Comparison of ENCODE assay signal across 1 cellular context in genomic region chr2:15780912-15781574, GRCh38.
TF ChIP-seq lines count a peak whose summit lies in the region.

No MANE protein-coding gene starts in this region.

TF ChIP-seq in H1, 55 proteins besides CTCF, POLR2A, EP300 and RAD21 (continued from another document):
- TF ChIP-seq, protein P1, sequence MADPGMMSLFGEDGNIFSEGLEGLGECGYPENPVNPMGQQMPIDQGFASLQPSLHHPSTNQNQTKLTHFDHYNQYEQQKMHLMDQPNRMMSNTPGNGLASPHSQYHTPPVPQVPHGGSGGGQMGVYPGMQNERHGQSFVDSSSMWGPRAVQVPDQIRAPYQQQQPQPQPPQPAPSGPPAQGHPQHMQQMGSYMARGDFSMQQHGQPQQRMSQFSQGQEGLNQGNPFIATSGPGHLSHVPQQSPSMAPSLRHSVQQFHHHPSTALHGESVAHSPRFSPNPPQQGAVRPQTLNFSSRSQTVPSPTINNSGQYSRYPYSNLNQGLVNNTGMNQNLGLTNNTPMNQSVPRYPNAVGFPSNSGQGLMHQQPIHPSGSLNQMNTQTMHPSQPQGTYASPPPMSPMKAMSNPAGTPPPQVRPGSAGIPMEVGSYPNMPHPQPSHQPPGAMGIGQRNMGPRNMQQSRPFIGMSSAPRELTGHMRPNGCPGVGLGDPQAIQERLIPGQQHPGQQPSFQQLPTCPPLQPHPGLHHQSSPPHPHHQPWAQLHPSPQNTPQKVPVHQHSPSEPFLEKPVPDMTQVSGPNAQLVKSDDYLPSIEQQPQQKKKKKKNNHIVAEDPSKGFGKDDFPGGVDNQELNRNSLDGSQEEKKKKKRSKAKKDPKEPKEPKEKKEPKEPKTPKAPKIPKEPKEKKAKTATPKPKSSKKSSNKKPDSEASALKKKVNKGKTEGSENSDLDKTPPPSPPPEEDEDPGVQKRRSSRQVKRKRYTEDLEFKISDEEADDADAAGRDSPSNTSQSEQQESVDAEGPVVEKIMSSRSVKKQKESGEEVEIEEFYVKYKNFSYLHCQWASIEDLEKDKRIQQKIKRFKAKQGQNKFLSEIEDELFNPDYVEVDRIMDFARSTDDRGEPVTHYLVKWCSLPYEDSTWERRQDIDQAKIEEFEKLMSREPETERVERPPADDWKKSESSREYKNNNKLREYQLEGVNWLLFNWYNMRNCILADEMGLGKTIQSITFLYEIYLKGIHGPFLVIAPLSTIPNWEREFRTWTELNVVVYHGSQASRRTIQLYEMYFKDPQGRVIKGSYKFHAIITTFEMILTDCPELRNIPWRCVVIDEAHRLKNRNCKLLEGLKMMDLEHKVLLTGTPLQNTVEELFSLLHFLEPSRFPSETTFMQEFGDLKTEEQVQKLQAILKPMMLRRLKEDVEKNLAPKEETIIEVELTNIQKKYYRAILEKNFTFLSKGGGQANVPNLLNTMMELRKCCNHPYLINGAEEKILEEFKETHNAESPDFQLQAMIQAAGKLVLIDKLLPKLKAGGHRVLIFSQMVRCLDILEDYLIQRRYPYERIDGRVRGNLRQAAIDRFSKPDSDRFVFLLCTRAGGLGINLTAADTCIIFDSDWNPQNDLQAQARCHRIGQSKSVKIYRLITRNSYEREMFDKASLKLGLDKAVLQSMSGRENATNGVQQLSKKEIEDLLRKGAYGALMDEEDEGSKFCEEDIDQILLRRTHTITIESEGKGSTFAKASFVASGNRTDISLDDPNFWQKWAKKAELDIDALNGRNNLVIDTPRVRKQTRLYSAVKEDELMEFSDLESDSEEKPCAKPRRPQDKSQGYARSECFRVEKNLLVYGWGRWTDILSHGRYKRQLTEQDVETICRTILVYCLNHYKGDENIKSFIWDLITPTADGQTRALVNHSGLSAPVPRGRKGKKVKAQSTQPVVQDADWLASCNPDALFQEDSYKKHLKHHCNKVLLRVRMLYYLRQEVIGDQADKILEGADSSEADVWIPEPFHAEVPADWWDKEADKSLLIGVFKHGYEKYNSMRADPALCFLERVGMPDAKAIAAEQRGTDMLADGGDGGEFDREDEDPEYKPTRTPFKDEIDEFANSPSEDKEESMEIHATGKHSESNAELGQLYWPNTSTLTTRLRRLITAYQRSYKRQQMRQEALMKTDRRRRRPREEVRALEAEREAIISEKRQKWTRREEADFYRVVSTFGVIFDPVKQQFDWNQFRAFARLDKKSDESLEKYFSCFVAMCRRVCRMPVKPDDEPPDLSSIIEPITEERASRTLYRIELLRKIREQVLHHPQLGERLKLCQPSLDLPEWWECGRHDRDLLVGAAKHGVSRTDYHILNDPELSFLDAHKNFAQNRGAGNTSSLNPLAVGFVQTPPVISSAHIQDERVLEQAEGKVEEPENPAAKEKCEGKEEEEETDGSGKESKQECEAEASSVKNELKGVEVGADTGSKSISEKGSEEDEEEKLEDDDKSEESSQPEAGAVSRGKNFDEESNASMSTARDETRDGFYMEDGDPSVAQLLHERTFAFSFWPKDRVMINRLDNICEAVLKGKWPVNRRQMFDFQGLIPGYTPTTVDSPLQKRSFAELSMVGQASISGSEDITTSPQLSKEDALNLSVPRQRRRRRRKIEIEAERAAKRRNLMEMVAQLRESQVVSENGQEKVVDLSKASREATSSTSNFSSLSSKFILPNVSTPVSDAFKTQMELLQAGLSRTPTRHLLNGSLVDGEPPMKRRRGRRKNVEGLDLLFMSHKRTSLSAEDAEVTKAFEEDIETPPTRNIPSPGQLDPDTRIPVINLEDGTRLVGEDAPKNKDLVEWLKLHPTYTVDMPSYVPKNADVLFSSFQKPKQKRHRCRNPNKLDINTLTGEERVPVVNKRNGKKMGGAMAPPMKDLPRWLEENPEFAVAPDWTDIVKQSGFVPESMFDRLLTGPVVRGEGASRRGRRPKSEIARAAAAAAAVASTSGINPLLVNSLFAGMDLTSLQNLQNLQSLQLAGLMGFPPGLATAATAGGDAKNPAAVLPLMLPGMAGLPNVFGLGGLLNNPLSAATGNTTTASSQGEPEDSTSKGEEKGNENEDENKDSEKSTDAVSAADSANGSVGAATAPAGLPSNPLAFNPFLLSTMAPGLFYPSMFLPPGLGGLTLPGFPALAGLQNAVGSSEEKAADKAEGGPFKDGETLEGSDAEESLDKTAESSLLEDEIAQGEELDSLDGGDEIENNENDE (IDR thresholded peaks at IDR 0.05; ENCODE audit: insufficient replicate concordance, low read length) = no peak
- no peak for TF ChIP-seq JUND (IDR thresholded peaks at IDR 0.05; ENCODE audit: low read length)
- TF ChIP-seq FOSL1 (IDR thresholded peaks at IDR 0.05; ENCODE audit: insufficient read depth, low read depth, low read length) = no peak
- no peak for TF ChIP-seq SP2 (IDR thresholded peaks at IDR 0.05; ENCODE audit: low read length)
TF ChIP-seq in H1: peak in this region for 0.
